ENCODE assay signal across 18 cellular contexts in the genomic region with DNA sequence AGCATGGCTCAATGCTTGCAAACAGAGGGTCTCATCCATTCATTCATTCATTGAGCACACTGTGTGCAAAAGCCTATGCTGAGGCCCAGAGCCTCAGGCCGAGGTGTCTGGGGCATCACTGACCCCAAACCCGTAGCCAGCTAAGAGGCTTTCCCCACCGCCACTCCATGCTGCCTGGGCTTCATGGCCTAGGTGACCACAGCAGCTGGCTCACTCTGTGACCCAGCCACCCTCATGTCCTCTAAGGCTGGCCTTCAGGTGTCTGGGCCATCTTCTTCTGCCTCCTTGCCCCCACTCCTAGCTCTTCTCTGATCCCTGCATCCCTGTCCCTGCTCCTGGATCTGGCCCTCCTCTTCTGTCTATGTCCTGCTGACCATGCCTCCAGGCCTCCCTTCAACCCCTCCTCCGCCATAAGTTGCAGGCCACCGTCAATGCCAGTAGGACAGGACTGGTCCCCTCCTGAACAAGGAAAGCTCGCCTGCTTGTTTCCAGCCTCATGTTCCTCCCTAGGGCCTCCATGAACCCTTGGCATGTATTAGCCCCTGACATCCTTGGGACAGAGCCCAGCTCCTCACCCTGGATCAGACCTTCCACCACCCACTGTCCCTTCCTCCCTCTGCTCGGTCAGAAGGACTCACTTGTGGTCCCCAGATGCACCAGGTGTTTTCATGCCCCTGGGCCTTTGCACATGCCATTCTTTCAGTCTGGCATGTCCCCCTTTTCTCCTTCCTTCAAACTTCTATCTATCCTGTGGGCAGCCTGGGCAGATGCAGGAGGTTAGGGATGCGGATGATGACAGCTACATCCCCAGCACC.
"Had no signal": no experiment of that assay in that cellular context is flagged by ENCODE, and none has a peak within 500 bp of the region (broad histone marks: within the 10 kb centered on the region; RNA-seq: fewer than 3 reads in every experiment).

No MANE protein-coding gene starts in this region.

- H3K27ac ChIP-seq: right lobe of liver, tibial nerve, vagina had no signal

- H3K9me3 ChIP-seq: right lobe of liver, SK-N-SH, vagina had no signal

- H3K9me2 ChIP-seq: SK-N-SH had no signal

- H3K36me3 ChIP-seq: right lobe of liver, tibial nerve, vagina had no signal

- H3K27me3 Mint-ChIP-seq: activated naive CD4-positive, alpha-beta T cell treated with anti-CD3 and anti-CD28 coated beads, Interleukin-2, amount 50 U/mL, for 24 hours; stimulated activated naive CD8-positive, alpha-beta T cell treated with anti-CD3 and anti-CD28 coated beads, Interleukin-15, Interleukin-2, amounts not matched to agents 100 ng/mL and 50 ng/mL, for 24 hours had no signal

- H3K27ac Mint-ChIP-seq: activated CD8-positive, alpha-beta T cell treated with anti-CD3 and anti-CD28 coated beads, Interleukin-2, amount 10 ng/mL, durations not matched to agents 7 days and 5 days; activated naive CD4-positive, alpha-beta T cell treated with anti-CD3 and anti-CD28 coated beads, Interleukin-2, amount 50 U/mL, for 24 hours; stimulated activated naive CD8-positive, alpha-beta T cell treated with anti-CD3 and anti-CD28 coated beads, Interleukin-15, Interleukin-2, amounts not matched to agents 100 ng/mL and 50 ng/mL, for 24 hours; T-helper 2 cell treated with Interferon-gamma antibody and Interleukin-4, amounts not matched to agents 5 μg/mL and 100 μg/mL, for 36 hours had no signal

- H3K4me3 ChIP-seq: lung, right lobe of liver, tibial nerve, vagina had no signal

- H3K4me3 Mint-ChIP-seq: activated CD8-positive, alpha-beta T cell treated with anti-CD3 and anti-CD28 coated beads, Interleukin-2, amount 10 ng/mL, durations not matched to agents 7 days and 5 days; activated naive CD4-positive, alpha-beta T cell treated with anti-CD3 and anti-CD28 coated beads, Interleukin-2, amount 50 U/mL, for 24 hours; stimulated activated naive CD8-positive, alpha-beta T cell treated with anti-CD3 and anti-CD28 coated beads, Interleukin-15, Interleukin-2, amounts not matched to agents 100 ng/mL and 50 ng/mL, for 24 hours; T-helper 2 cell treated with Interferon-gamma antibody and Interleukin-4, amounts not matched to agents 5 μg/mL and 100 μg/mL, for 36 hours had no signal

- H3K4me2 ChIP-seq: SK-N-SH had no signal

- H3K4me1 ChIP-seq: right lobe of liver, vagina had no signal

- ATAC-seq: activated CD8-positive, alpha-beta T cell treated with anti-CD3 and anti-CD28 coated beads, Interleukin-2, amount 10 ng/mL, durations not matched to agents 7 days and 5 days; right lobe of liver had no signal

- DNase-seq: activated CD4-positive, alpha-beta T cell treated with anti-CD3 and anti-CD28 coated beads for 48 hours; activated CD8-positive, alpha-beta T cell treated with anti-CD3 and anti-CD28 coated beads, Interleukin-2, amount 10 ng/mL, durations not matched to agents 7 days and 5 days; amniotic stem cell; hypothalamus; midbrain; SK-N-SH; small intestine; stimulated activated CD4-positive, alpha-beta T cell treated with anti-CD3 and anti-CD28 coated beads, Interleukin-15, amount 100 ng/mL, for 24 hours; stimulated activated CD4-positive, alpha-beta T cell treated with anti-CD3 and anti-CD28 coated beads, Interleukin-2, amount 100 ng/mL, for 48 hours had no signal

- H3K4me1 Mint-ChIP-seq: activated naive CD4-positive, alpha-beta T cell treated with anti-CD3 and anti-CD28 coated beads, Interleukin-2, amount 50 U/mL, for 24 hours had no signal

- H3K9ac ChIP-seq: SK-N-SH had no signal

- FAIRE-seq: frontal cortex, small intestine, TTC549 had no signal
